12 cellular contexts compared by ENCODE assay signal in genomic region chrX:46208225-46208854, GRCh38.
DNase-seq lines count a peak whose midpoint lies in the region; ATAC-seq lines count a peak whose summit lies in the region.
"Had no signal": no experiment of that assay in that cellular context is flagged by ENCODE, and none has a peak within 500 bp of the region (broad histone marks: within the 10 kb centered on the region; RNA-seq: fewer than 3 reads in every experiment).

No MANE protein-coding gene starts in this region.

- no peak overlapping the region for H3K9ac ChIP-seq in adipocyte (ENCODE audit: low read length)

- H3K9me3 Mint-ChIP-seq in activated CD4-positive, alpha-beta T cell treated with anti-CD3 and anti-CD28 coated beads for 36 hours (ENCODE audit: low read depth) = no peaks in the 10 kb centered on the region

- H3K9me3 ChIP-seq in adipocyte (ENCODE audit: control insufficient read depth, low read length) = no peaks in the 10 kb centered on the region
- H3K9me3 ChIP-seq: gastrocnemius medialis had no signal

- H3K27ac Mint-ChIP-seq in activated CD4-positive, alpha-beta T cell treated with anti-CD3 and anti-CD28 coated beads for 36 hours = no peak overlapping the region
- H3K27ac Mint-ChIP-seq: naive B cell had no signal

- no peak for DNase-seq in activated CD4-positive, alpha-beta T cell treated with anti-CD3 and anti-CD28 coated beads for 36 hours
- no peak for DNase-seq in activated CD4-positive, alpha-beta T cell treated with anti-CD3 and anti-CD28 coated beads, Interleukin-2, amount 50 U/mL, for 48 hours
- peak; percentile 48 for DNase-seq in adipocyte (ENCODE audit: low read depth)
- DNase-seq in renal cortical epithelial cell (ENCODE audit: low read depth) = peak; percentile 56
- DNase-seq in NCI-H748 (lab: John Stamatoyannopoulos, UW; ENCODE audit: unreplicated experiment) = no peak
- DNase-seq: activated naive CD4-positive, alpha-beta T cell treated with anti-CD3 and anti-CD28 coated beads, Interleukin-2, amount 50 U/mL, for 16 hours; gastrocnemius medialis; naive B cell; T1000 had no signal

- intact Hi-C loops in activated CD4-positive, alpha-beta T cell treated with anti-CD3 and anti-CD28 coated beads for 36 hours (cut with DNase I, micrococcal nuclease) = no loop called here

- no peaks in the 10 kb centered on the region for H3K36me3 ChIP-seq in adipocyte (ENCODE audit: control insufficient read depth, insufficient read depth, low read length, severe bottlenecking)
- H3K36me3 ChIP-seq: gastrocnemius medialis had no signal

- no peaks in the 10 kb centered on the region for H3K27me3 Mint-ChIP-seq in activated CD4-positive, alpha-beta T cell treated with anti-CD3 and anti-CD28 coated beads for 36 hours

- H3K36me3 Mint-ChIP-seq in activated CD4-positive, alpha-beta T cell treated with anti-CD3 and anti-CD28 coated beads for 36 hours (ENCODE audit: low read depth) = no peaks in the 10 kb centered on the region
- H3K36me3 Mint-ChIP-seq: naive B cell had no signal

- peak; percentile 61 for ATAC-seq in activated CD4-positive, alpha-beta T cell treated with anti-CD3 and anti-CD28 coated beads for 36 hours
- ATAC-seq in HG03064 (IDR thresholded peaks at IDR 0.05; ENCODE audit: low read depth, unreplicated experiment) (peak; percentile 78), GM19023 (IDR thresholded peaks at IDR 0.05; ENCODE audit: unreplicated experiment) (no peak), HG02884 (IDR thresholded peaks at IDR 0.05; ENCODE audit: unreplicated experiment) (no peak)
- ATAC-seq: gastrocnemius medialis had no signal

- POLR2A ChIA-PET in activated CD4-positive, alpha-beta T cell treated with anti-CD3 and anti-CD28 coated beads for 36 hours (lab: Charles Lee) = no interaction called here

- no peaks in the 10 kb centered on the region for H3K4me1 ChIP-seq in adipocyte (ENCODE audit: control insufficient read depth, insufficient read depth, low read length)
- H3K4me1 ChIP-seq: gastrocnemius medialis had no signal

- no peak overlapping the region for H3K4me3 ChIP-seq in adipocyte (ENCODE audit: low read length)
- H3K4me3 ChIP-seq: gastrocnemius medialis had no signal

- H3K4me3 Mint-ChIP-seq in activated CD4-positive, alpha-beta T cell treated with anti-CD3 and anti-CD28 coated beads for 36 hours = no peak overlapping the region
- H3K4me3 Mint-ChIP-seq: naive B cell had no signal

- peaks cover 12% of the 10 kb centered on the region for H3K27me3 ChIP-seq in adipocyte (replicated peaks; ENCODE audit: control insufficient read depth, insufficient read depth, low read length)
- H3K27me3 ChIP-seq: gastrocnemius medialis had no signal

- H3K4me1 Mint-ChIP-seq in activated CD4-positive, alpha-beta T cell treated with anti-CD3 and anti-CD28 coated beads for 36 hours = peaks cover 32% of the 10 kb centered on the region
- H3K4me1 Mint-ChIP-seq: naive B cell had no signal

- CTCF ChIA-PET in activated CD4-positive, alpha-beta T cell treated with anti-CD3 and anti-CD28 coated beads for 36 hours (lab: Charles Lee) = no interaction called here

Comparison
In these comparisons a context has a peak if more than half of its experiments do, and no peak if none do; other contexts are left out.
1. ATAC-seq: peak in activated CD4-positive, alpha-beta T cell treated with anti-CD3 and anti-CD28 coated beads for 36 hours (single experiment) and HG03064 (single experiment); none in GM19023 (single experiment) and HG02884 (single experiment).
2. DNase-seq: peak in adipocyte (single experiment) and renal cortical epithelial cell (single experiment); none in activated CD4-positive, alpha-beta T cell treated with anti-CD3 and anti-CD28 coated beads for 36 hours (single experiment), activated CD4-positive, alpha-beta T cell treated with anti-CD3 and anti-CD28 coated beads, Interleukin-2, amount 50 U/mL, for 48 hours (0 of 2) and NCI-H748 (single experiment).